18 cellular contexts compared by ENCODE assay signal in genomic region chr7:4982741-4983140, GRCh38. TPM values are rescaled to one million over a fixed set of nuclear protein-coding genes. Genes with fewer than 3 reads are reported as not detected.
DNase-seq lines count a peak whose midpoint lies in the region; ATAC-seq and TF ChIP-seq lines count a peak whose summit lies in the region.
"Not testable (repeated sequence)": the region's sequence is repeated elsewhere in the genome, so short reads cannot be mapped to it uniquely, and the experiment has no call there.
"Had no signal": no experiment of that assay in that cellular context is flagged by ENCODE, and none has a peak within 500 bp of the region (broad histone marks: within the 10 kb centered on the region; RNA-seq: fewer than 3 reads in every experiment).

No MANE protein-coding gene starts in this region.

- peaks cover 61% of the 10 kb centered on the region for H3K36me3 ChIP-seq in upper lobe of right lung

- H3K9me3 ChIP-seq in upper lobe of right lung = not testable (repeated sequence)

- peak; percentile 55 for ATAC-seq in GM18499 (IDR thresholded peaks at IDR 0.05; ENCODE audit: insufficient read depth, unreplicated experiment)
- peak; percentile 77 for ATAC-seq in GM21367 (IDR thresholded peaks at IDR 0.05; ENCODE audit: unreplicated experiment)
- ATAC-seq in HG02623 (IDR thresholded peaks at IDR 0.05; ENCODE audit: unreplicated experiment) = peak; percentile 74
- peak; percentile 69 for ATAC-seq in HG03095 (IDR thresholded peaks at IDR 0.05; ENCODE audit: unreplicated experiment)
- ATAC-seq in upper lobe of right lung = peak; percentile 65

- not testable (repeated sequence) for H3K4me1 ChIP-seq in upper lobe of right lung

- intact Hi-C loops in upper lobe of right lung (cut with DNase I) = not testable (repeated sequence)

- DNase-seq in OCI-M1 (lab: John Stamatoyannopoulos, UW) = peak; percentile 50
- peak; percentile 37 for DNase-seq in activated CD8-positive, alpha-beta memory T cell treated with anti-CD3 and anti-CD28 coated beads for 24 hours
- DNase-seq in erythroblast (lab: John Stamatoyannopoulos, UW) = peak; percentile 51 to 89
- not testable (repeated sequence) for DNase-seq in upper lobe of right lung

- not testable (repeated sequence) for H3K4me3 ChIP-seq in upper lobe of right lung

- TF ChIP-seq POLR2A in erythroblast (IDR thresholded peaks at IDR 0.05; ENCODE audit: low read length) = not testable (repeated sequence)

- not testable (repeated sequence) for TF ChIP-seq CTCF in upper lobe of right lung (IDR thresholded peaks at IDR 0.05)

- not testable (repeated sequence) for H3K27me3 ChIP-seq in upper lobe of right lung

- not testable (repeated sequence) for H3K27ac ChIP-seq in upper lobe of right lung

RNA-seq across cellular contexts. Expression of gene MMD2, which starts 23.8 kb away (rescaled TPM):
- not detected for total RNA-seq in upper lobe of right lung
- total RNA-seq: activated CD8-positive, alpha-beta memory T cell treated with anti-CD3 and anti-CD28 coated beads, Interleukin-2, amount 10 ng/mL, durations not matched to agents 7 days and 5 days; cardiac muscle cell; dermis blood vessel endothelial cell; hepatocyte; liver; mucosa of gallbladder; Peyer's patch; SJSA1; smooth muscle cell; vagina had no signal
